In genomic region chr9:126781186-126781585, GRCh38 we compare ENCODE assay signal across 17 cellular contexts. TPM values are rescaled to one million over a fixed set of nuclear protein-coding genes. Genes with fewer than 3 reads are reported as not detected.
DNase-seq lines count a peak whose midpoint lies in the region; ATAC-seq and TF ChIP-seq lines count a peak whose summit lies in the region.
"Had no signal": no experiment of that assay in that cellular context is flagged by ENCODE, and none has a peak within 500 bp of the region (broad histone marks: within the 10 kb centered on the region; RNA-seq: fewer than 3 reads in every experiment).

No MANE protein-coding gene starts in this region.

- no peak overlapping the region for H3K4ac ChIP-seq in neuronal stem cell (ENCODE audit: low read length)

- ATAC-seq in HG03342 (IDR thresholded peaks at IDR 0.05; ENCODE audit: unreplicated experiment) = no peak

- H3K27ac ChIP-seq in ACC112 (ENCODE audit: low read depth, low read length) (no peak overlapping the region), HUES64 (ENCODE audit: low read depth, low read length) (no peak overlapping the region), neuronal stem cell (replicated peaks; ENCODE audit: low read length) (no peak overlapping the region)
- H3K27ac ChIP-seq: colonic mucosa, sigmoid colon, SJSA1, WERI-Rb-1 had no signal

- H3K9ac ChIP-seq in HUES64 (ENCODE audit: low read depth, low read length) = no peak overlapping the region
- no peak overlapping the region for H3K9ac ChIP-seq in neuronal stem cell (ENCODE audit: low read depth, low read length, poor library complexity)

- H3K4me3 Mint-ChIP-seq in brain = peak overlapping the region in 3 of 5 experiments; percentile 19 to 55 (median 23)
- H3K4me3 Mint-ChIP-seq: CD4-positive, alpha-beta memory T cell; endodermal cell; memory B cell; naive B cell had no signal

- peak overlapping the region; percentile 8 for H3K18ac ChIP-seq in neuronal stem cell (ENCODE audit: low read length)

- H3K79me2 ChIP-seq in ACC112 (ENCODE audit: control insufficient read depth, insufficient read depth, low read length, unreplicated experiment) = no peaks in the 10 kb centered on the region

- peaks cover 14% of the 10 kb centered on the region for H3K4me1 Mint-ChIP-seq in brain
- H3K4me1 Mint-ChIP-seq: endodermal cell, memory B cell had no signal

- H3K36me3 Mint-ChIP-seq in brain = no peaks in the 10 kb centered on the region
- H3K36me3 Mint-ChIP-seq: CD4-positive, alpha-beta memory T cell; memory B cell; naive B cell had no signal

- H3K36me3 ChIP-seq in ACC112 (ENCODE audit: insufficient read depth, low read length) (no peaks in the 10 kb centered on the region), HUES64 (ENCODE audit: insufficient read depth, low read length) (no peaks in the 10 kb centered on the region), neuronal stem cell (replicated peaks in 1 of 2; ENCODE audit: control insufficient read depth in 2 of 2, insufficient read depth in 2 of 2, low read length in 2 of 2) (no peaks in the 10 kb centered on the region)
- H3K36me3 ChIP-seq: colonic mucosa, sigmoid colon, SJSA1, WERI-Rb-1 had no signal

- no peak overlapping the region for H3K4me2 ChIP-seq in neuronal stem cell (ENCODE audit: insufficient read depth, low read length, poor library complexity, severe bottlenecking)

- peak overlapping the region; percentile 86 for H2AK5ac ChIP-seq in neuronal stem cell (ENCODE audit: low read depth, low read length)

- no peak for TF ChIP-seq CTCF in brain (conservative IDR thresholded peaks at IDR 0.05)

- peaks cover 20% of the 10 kb centered on the region for H3K27me3 ChIP-seq in ACC112 (ENCODE audit: insufficient read depth, low read length)
- H3K27me3 ChIP-seq in HUES64 (ENCODE audit: insufficient read depth, low read length) = peaks cover 4% of the 10 kb centered on the region; the same call in 1 of the 2 replicates
- H3K27me3 ChIP-seq in neuronal stem cell (ENCODE audit: control insufficient read depth in 3 of 3, insufficient read depth in 3 of 3, low read depth in 1 of 3, low read length in 3 of 3) = peaks cover 0 to 33% (median 2%) of the 10 kb centered on the region in 3 experiments

- H3K9me3 ChIP-seq in HUES64 (ENCODE audit: insufficient read depth, low read depth, low read length) (no peaks in the 10 kb centered on the region), neuronal stem cell (replicated peaks in 1 of 2; ENCODE audit: control insufficient read depth in 2 of 2, insufficient read depth in 1 of 2, low read depth in 1 of 2, low read length in 2 of 2) (no peaks in the 10 kb centered on the region)
- H3K9me3 ChIP-seq: colonic mucosa, sigmoid colon, SJSA1 had no signal

- peak overlapping the region in 1 of 5 experiments; percentile 65 for H3K27ac Mint-ChIP-seq in brain
- H3K27ac Mint-ChIP-seq: CD4-positive, alpha-beta memory T cell; endodermal cell; memory B cell; naive B cell had no signal

- H3K79me1 ChIP-seq in neuronal stem cell (ENCODE audit: low read depth, low read length) = no peaks in the 10 kb centered on the region

- H3K4me1 ChIP-seq in ACC112 (ENCODE audit: control insufficient read depth, insufficient read depth, low read length, unreplicated experiment) = no peaks in the 10 kb centered on the region
- H3K4me1 ChIP-seq in HUES64 (ENCODE audit: insufficient read depth, low read length) = no peaks in the 10 kb centered on the region
- H3K4me1 ChIP-seq in neuronal stem cell (ENCODE audit: control insufficient read depth in 2 of 2, insufficient read depth in 1 of 2, low read depth in 1 of 2, low read length in 2 of 2) = no peaks in the 10 kb centered on the region
- H3K4me1 ChIP-seq: colonic mucosa, SJSA1 had no signal

- no peak overlapping the region for H2BK120ac ChIP-seq in neuronal stem cell (ENCODE audit: low read depth, low read length)

- no peak overlapping the region for H3K14ac ChIP-seq in neuronal stem cell (ENCODE audit: low read length)

- H3K9me3 Mint-ChIP-seq in brain = no peaks in the 10 kb centered on the region
- H3K9me3 Mint-ChIP-seq: CD4-positive, alpha-beta memory T cell; endodermal cell; memory B cell; naive B cell had no signal

- DNase-seq in neuronal stem cell (ENCODE audit: low spot score) = no peak
- no peak for DNase-seq in GDM1 (lab: John Stamatoyannopoulos, UW)
- no peak for DNase-seq in effector CD4-positive, alpha-beta T cell
- DNase-seq in NCI-H345 treated with DMSO at 0.1 percent for 48 hours (lab: John Stamatoyannopoulos, UW; ENCODE audit: unreplicated experiment) = no peak
- DNase-seq: NCI-H2081 treated with DMSO at 0.1 percent for 48 hours had no signal

- peaks cover 51% of the 10 kb centered on the region for H3K27me3 Mint-ChIP-seq in brain

- H2BK5ac ChIP-seq in neuronal stem cell (ENCODE audit: low read length) = no peak overlapping the region

- H2AFZ ChIP-seq in ACC112 (ENCODE audit: low read length, unreplicated experiment) (peak overlapping the region; percentile 61), neuronal stem cell (ENCODE audit: low read length) (peak overlapping the region; percentile 81)

- no peak overlapping the region for H2BK12ac ChIP-seq in neuronal stem cell (ENCODE audit: low read length)

- WGBS in HUES64 = 93% methylated on average over 9 of the region's 9 CpGs
- no CpG with 5 or more reads among the region's 9 CpGs for WGBS in neuronal stem cell (ENCODE audit: extremely low coverage in 2 of 2, insufficient read length in 2 of 2, insufficient replicate concordance in 1 of 2), 2 donors

- H2BK15ac ChIP-seq in neuronal stem cell (ENCODE audit: low read length) = peak overlapping the region; percentile 23

- H3K23ac ChIP-seq in neuronal stem cell (ENCODE audit: low read depth, low read length, poor library complexity) = no peak overlapping the region

- peak overlapping the region; percentile 46 for H3K4me3 ChIP-seq in ACC112 (ENCODE audit: low read depth, low read length)
- 0 out of 2 replicates have a peak overlapping the region, but pooled peaks have one; percentile 5 for H3K4me3 ChIP-seq in HUES64 (ENCODE audit: low read length)
- H3K4me3 ChIP-seq in neuronal stem cell (ENCODE audit: low read length in 2 of 2) = no peak overlapping the region
- H3K4me3 ChIP-seq: colonic mucosa, SJSA1 had no signal

- no peak overlapping the region for H4K8ac ChIP-seq in neuronal stem cell (ENCODE audit: low read depth, low read length)

- no peak overlapping the region for H4K91ac ChIP-seq in neuronal stem cell (ENCODE audit: low read depth, low read length, poor library complexity)

RNA-seq across cellular contexts. Expression of gene ZBTB43, which starts 23.7 kb away (rescaled TPM):
- polyA plus RNA-seq in HUES64 (2013, experiment 1 of 2) = 4.3 TPM
- polyA plus RNA-seq in HUES64 (2013, experiment 2 of 2) = 6.1 TPM
- 6.8 TPM for polyA plus RNA-seq in brain (ENCODE audit: insufficient read depth, low read depth, low replicate concordance)
- 7.0 TPM for polyA plus RNA-seq in neuronal stem cell (2013, experiment 1 of 2)
- polyA plus RNA-seq in neuronal stem cell (2013, experiment 2 of 2) = 7.9 TPM

Comparison
In these comparisons a context has a peak if more than half of its experiments do, and no peak if none do; other contexts are left out.
1. H3K4me3 ChIP-seq: peak in ACC112 (single experiment) and HUES64 (single experiment); none in neuronal stem cell (0 of 2).